1 cellular context compared by ENCODE assay signal in genomic region chr18:64410685-64411084, GRCh38.
TF ChIP-seq lines count a peak whose summit lies in the region.

No MANE protein-coding gene starts in this region.

TF ChIP-seq in H1, 55 proteins besides CTCF, POLR2A, EP300 and RAD21:
- TF ChIP-seq BCL11A (IDR thresholded peaks at IDR 0.05; ENCODE audit: low read depth in 2 of 2, low read length in 2 of 2) (no peak), SIX5 (IDR thresholded peaks at IDR 0.05; ENCODE audit: low read depth, low read length) (no peak), EZH2 (IDR thresholded peaks at IDR 0.05; ENCODE audit: low read depth, low read length, severe bottlenecking) (no peak), POU5F1 (IDR thresholded peaks at IDR 0.05; ENCODE audit: low read depth, low read length) (no peak), NRF1 (IDR thresholded peaks at IDR 0.05; ENCODE audit: low read depth, low read length) (no peak), RNF2 (IDR thresholded peaks at IDR 0.05; ENCODE audit: borderline replicate concordance, low read depth, low read length, missing control alignments, poor library complexity, severe bottlenecking) (no peak), GTF2F1 (IDR thresholded peaks at IDR 0.05; ENCODE audit: borderline replicate concordance, low read depth, low read length) (no peak), TAF7 (optimal IDR thresholded peaks at IDR 0.05; ENCODE audit: borderline replicate concordance, low read depth, low read length) (no peak), CTBP2 (IDR thresholded peaks at IDR 0.05; ENCODE audit: borderline replicate concordance, insufficient read depth, insufficient read length, low read length) (no peak), ATF3 (IDR thresholded peaks at IDR 0.05; ENCODE audit: insufficient read depth, low read depth, low read length) (no peak), CBX5 (IDR thresholded peaks at IDR 0.05; ENCODE audit: low read depth, low read length) (no peak), ASH2L (IDR thresholded peaks at IDR 0.05; ENCODE audit: low read length) (no peak), HDAC6 (IDR thresholded peaks at IDR 0.05; ENCODE audit: low read depth, low read length) (no peak)
